In the genomic region with DNA sequence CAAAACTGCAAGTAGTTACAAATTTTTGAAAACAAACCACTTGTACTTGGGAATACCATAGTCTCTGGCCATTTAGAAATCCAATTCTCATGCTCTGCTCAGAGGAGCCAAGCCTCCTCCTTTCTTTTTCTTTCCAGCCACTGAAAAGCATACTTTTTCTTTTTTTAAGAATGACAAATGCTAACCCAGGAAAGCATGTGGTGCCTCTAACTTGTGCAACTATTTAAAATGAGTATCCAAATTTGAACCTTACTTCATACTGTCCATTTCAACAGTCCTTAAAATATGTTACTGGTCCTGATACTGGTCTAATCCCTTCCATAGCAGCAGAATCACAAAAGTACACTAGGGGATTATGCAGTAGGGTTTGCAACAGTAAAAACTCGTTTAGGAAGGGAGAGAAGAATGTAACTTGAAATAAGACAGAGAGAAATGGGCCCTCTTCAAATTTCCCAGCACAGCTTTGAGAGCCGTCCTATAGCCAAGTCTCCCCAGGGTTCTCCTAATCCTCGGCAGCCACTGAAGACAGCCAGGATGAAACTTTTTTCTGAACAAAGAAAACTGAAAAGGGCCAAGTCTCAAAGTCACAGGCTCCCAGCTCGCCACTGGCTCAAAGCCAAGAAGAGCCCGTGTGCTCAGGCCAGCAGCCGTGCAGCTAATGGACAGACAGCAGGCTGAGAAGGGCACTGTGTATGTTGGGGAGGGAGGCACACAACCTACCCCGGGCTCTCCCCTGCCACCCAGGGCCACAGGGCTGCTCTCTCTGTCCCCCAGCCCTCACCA, we compare ENCODE assay signal across 2 cellular contexts.
TF ChIP-seq lines count a peak whose summit lies in the region.

No MANE protein-coding gene starts in this region.

TF ChIP-seq in HEK293T, 16 proteins besides CTCF, POLR2A, EP300 and RAD21:
- TF ChIP-seq LEF1 (IDR thresholded peaks at IDR 0.05; ENCODE audit: borderline replicate concordance) (no peak), FOXM1 (IDR thresholded peaks at IDR 0.05; ENCODE audit: borderline replicate concordance) (no peak), BHLHE40 (IDR thresholded peaks at IDR 0.05; ENCODE audit: borderline replicate concordance) (no peak), FOXK2 (IDR thresholded peaks at IDR 0.05) (no peak), ELF4 (IDR thresholded peaks at IDR 0.05) (no peak), NFRKB (IDR thresholded peaks at IDR 0.05) (no peak), L3MBTL2 (conservative IDR thresholded peaks at IDR 0.05) (no peak), ZNF384 (IDR thresholded peaks at IDR 0.05) (no peak), TARDBP (IDR thresholded peaks at IDR 0.05) (no peak), CTBP1 (IDR thresholded peaks at IDR 0.05; ENCODE audit: borderline replicate concordance) (no peak), SUZ12 (IDR thresholded peaks at IDR 0.05) (no peak), ARNT (IDR thresholded peaks at IDR 0.05) (no peak), SP1 (IDR thresholded peaks at IDR 0.05) (no peak), FOXA1 (IDR thresholded peaks at IDR 0.05) (no peak)
- TF ChIP-seq, protein P1, sequence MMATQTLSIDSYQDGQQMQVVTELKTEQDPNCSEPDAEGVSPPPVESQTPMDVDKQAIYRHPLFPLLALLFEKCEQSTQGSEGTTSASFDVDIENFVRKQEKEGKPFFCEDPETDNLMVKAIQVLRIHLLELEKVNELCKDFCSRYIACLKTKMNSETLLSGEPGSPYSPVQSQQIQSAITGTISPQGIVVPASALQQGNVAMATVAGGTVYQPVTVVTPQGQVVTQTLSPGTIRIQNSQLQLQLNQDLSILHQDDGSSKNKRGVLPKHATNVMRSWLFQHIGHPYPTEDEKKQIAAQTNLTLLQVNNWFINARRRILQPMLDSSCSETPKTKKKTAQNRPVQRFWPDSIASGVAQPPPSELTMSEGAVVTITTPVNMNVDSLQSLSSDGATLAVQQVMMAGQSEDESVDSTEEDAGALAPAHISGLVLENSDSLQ (IDR thresholded peaks at IDR 0.05): no peak

TF ChIP-seq in H1, 55 proteins besides CTCF, POLR2A, EP300 and RAD21:
- TF ChIP-seq SRF (IDR thresholded peaks at IDR 0.05; ENCODE audit: low read depth, low read length): no peak
- TF ChIP-seq CHD7 (IDR thresholded peaks at IDR 0.05; ENCODE audit: insufficient replicate concordance, low read length): no peak
- TF ChIP-seq, protein P2, sequence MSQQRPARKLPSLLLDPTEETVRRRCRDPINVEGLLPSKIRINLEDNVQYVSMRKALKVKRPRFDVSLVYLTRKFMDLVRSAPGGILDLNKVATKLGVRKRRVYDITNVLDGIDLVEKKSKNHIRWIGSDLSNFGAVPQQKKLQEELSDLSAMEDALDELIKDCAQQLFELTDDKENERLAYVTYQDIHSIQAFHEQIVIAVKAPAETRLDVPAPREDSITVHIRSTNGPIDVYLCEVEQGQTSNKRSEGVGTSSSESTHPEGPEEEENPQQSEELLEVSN (IDR thresholded peaks at IDR 0.05): no peak
- TF ChIP-seq ATF2 (IDR thresholded peaks at IDR 0.05; ENCODE audit: low read length): no peak
- no peak for TF ChIP-seq TAF7 (optimal IDR thresholded peaks at IDR 0.05; ENCODE audit: borderline replicate concordance, low read depth, low read length)
- TF ChIP-seq RFX5 (IDR thresholded peaks at IDR 0.05; ENCODE audit: borderline replicate concordance, low read depth, low read length): no peak
- no peak for TF ChIP-seq CHD2 (IDR thresholded peaks at IDR 0.05; ENCODE audit: low read length)
- no peak for TF ChIP-seq GABPA (IDR thresholded peaks at IDR 0.05; ENCODE audit: borderline replicate concordance, insufficient read depth, low read length)
- no peak for TF ChIP-seq NANOG (IDR thresholded peaks at IDR 0.05; ENCODE audit: insufficient read depth, low read depth, low read length, poor library complexity, severe bottlenecking)
- TF ChIP-seq YY1 (IDR thresholded peaks at IDR 0.05; ENCODE audit: low read depth, low read length): no peak
- no peak for TF ChIP-seq FOSL1 (IDR thresholded peaks at IDR 0.05; ENCODE audit: insufficient read depth, low read depth, low read length)
- TF ChIP-seq KDM5A (IDR thresholded peaks at IDR 0.05; ENCODE audit: low read length): no peak
- no peak for TF ChIP-seq PHF8 (conservative IDR thresholded peaks at IDR 0.05; ENCODE audit: low read depth, low read length)
- TF ChIP-seq TBP (IDR thresholded peaks at IDR 0.05; ENCODE audit: low read depth, low read length): no peak
- TF ChIP-seq BACH1 (IDR thresholded peaks at IDR 0.05; ENCODE audit: low read length): no peak
- no peak for TF ChIP-seq BRCA1 (IDR thresholded peaks at IDR 0.05; ENCODE audit: low read depth, low read length)
- TF ChIP-seq RBBP5 (IDR thresholded peaks at IDR 0.05; ENCODE audit: borderline replicate concordance, low read depth, low read length): no peak
- no peak for TF ChIP-seq SIX5 (IDR thresholded peaks at IDR 0.05; ENCODE audit: low read depth, low read length)
